22 cellular contexts compared by ENCODE assay signal in genomic region chr3:147397911-147398809, GRCh38. TPM values are rescaled to one million over a fixed set of nuclear protein-coding genes. Genes with fewer than 3 reads are reported as not detected.
DNase-seq lines count a peak whose midpoint lies in the region; ATAC-seq and TF ChIP-seq lines count a peak whose summit lies in the region.
"Had no signal": no experiment of that assay in that cellular context is flagged by ENCODE, and none has a peak within 500 bp of the region (broad histone marks: within the 10 kb centered on the region; RNA-seq: fewer than 3 reads in every experiment).

No MANE protein-coding gene starts in this region.

- TF ChIP-seq POLR2A in spleen (IDR thresholded peaks at IDR 0.05), result no peak

- H3K4me3 ChIP-seq in brain microvascular endothelial cell (ENCODE audit: low read depth, low read length), result peak overlapping the region; percentile 49
- H3K4me3 ChIP-seq in iPS-15b (ENCODE audit: low read depth, low read length), result peak overlapping the region; percentile 75
- H3K4me3 ChIP-seq in spleen, result no peak overlapping the region
- H3K4me3 ChIP-seq in Caco-2 (ENCODE audit: low read depth, low read length), result no peak overlapping the region
- H3K4me3 ChIP-seq: left ventricle myocardium inferior, psoas muscle had no signal

- intact Hi-C loops in spleen (cut with DNase I; ENCODE audit: low total_unique reads) (no loop called here), Caco-2 (cut with micrococcal nuclease; ENCODE audit: unreplicated experiment) (no loop called here)

- H3K36me3 ChIP-seq in brain microvascular endothelial cell (replicated peaks) (no peaks in the 10 kb centered on the region), iPS-15b (ENCODE audit: control insufficient read depth, insufficient read depth, low read length) (no peaks in the 10 kb centered on the region), spleen (no peaks in the 10 kb centered on the region), Caco-2 (ENCODE audit: control insufficient read depth, insufficient read depth, low read length) (no peaks in the 10 kb centered on the region)
- H3K36me3 ChIP-seq: left ventricle myocardium inferior had no signal

- no peaks in the 10 kb centered on the region for H3K36me3 Mint-ChIP-seq in T-helper 1 cell treated with Interleukin-12 subunit alpha and Interleukin-12 subunit beta and Interleukin-4 antibody, amounts not matched to agents 30 μg/mL and 1 μg/mL, for 36 hours (ENCODE audit: low read depth)
- H3K36me3 Mint-ChIP-seq in Caco-2 (ENCODE audit: insufficient read depth, unreplicated experiment), result no peaks in the 10 kb centered on the region

- peak overlapping the region; percentile 32 for H3K9ac ChIP-seq in iPS-15b (ENCODE audit: low read depth, low read length)

- H3K4me1 ChIP-seq in iPS-15b (ENCODE audit: control insufficient read depth, insufficient read depth, low read length) (peaks cover 17% of the 10 kb centered on the region), spleen (peaks cover 0 to 20% (median 6%) of the 10 kb centered on the region in 6 donors), Caco-2 (no peaks in the 10 kb centered on the region)
- H3K4me1 ChIP-seq: psoas muscle had no signal

- DNase-seq in T-helper 1 cell (no peak), brain microvascular endothelial cell (no peak), spleen (peak; percentile 53), Caco-2 (no peak)
- DNase-seq: 8988T; activated B cell treated with CpG ODN at 0.5 μM for 24 hours; activated CD8-positive, alpha-beta memory T cell treated with anti-CD3 and anti-CD28 coated beads, Interleukin-2, amount 10 ng/mL, durations not matched to agents 7 days and 5 days; activated effector memory CD4-positive, alpha-beta T cell treated with Interleukin-2 at 50 U/mL for 16 hours; DMS79; hippocampal formation; left ventricle myocardium inferior; NCI-H1092 treated with DMSO at 0.1 percent for 48 hours; NCI-H2171; psoas muscle; stimulated activated naive CD8-positive, alpha-beta T cell treated with anti-CD3 and anti-CD28 coated beads, Interleukin-15, amount 100 ng/mL, for 72 hours had no signal

- peaks cover 78% of the 10 kb centered on the region for H3K27me3 Mint-ChIP-seq in T-helper 1 cell treated with Interleukin-12 subunit alpha and Interleukin-12 subunit beta and Interleukin-4 antibody, amounts not matched to agents 30 μg/mL and 1 μg/mL, for 36 hours (ENCODE audit: low read depth)
- H3K27me3 Mint-ChIP-seq in Caco-2 (ENCODE audit: insufficient read depth, unreplicated experiment), result no peaks in the 10 kb centered on the region

- peak overlapping the region; percentile 94 for H3K27ac ChIP-seq in brain microvascular endothelial cell
- no peak overlapping the region for H3K27ac ChIP-seq in spleen
- H3K27ac ChIP-seq: C4-2B, left ventricle myocardium inferior, psoas muscle had no signal

- POLR2A ChIA-PET in Caco-2 (lab: Charles Lee), result no interaction called here

- TF ChIP-seq CTCF in brain microvascular endothelial cell (IDR thresholded peaks at IDR 0.05; ENCODE audit: low read depth, low read length, missing control alignments) (no peak), spleen (IDR thresholded peaks at IDR 0.05 in 8 of 11, conservative IDR thresholded peaks at IDR 0.05 in 3 of 11) (no peak), Caco-2 (IDR thresholded peaks at IDR 0.05; ENCODE audit: insufficient read depth in 1 of 2, low read depth in 1 of 2, low read length in 1 of 2, severe bottlenecking in 1 of 2, unreplicated experiment in 1 of 2) (no peak)

- in situ Hi-C loops in brain microvascular endothelial cell (cut with HindIII; ENCODE audit: low pct_ligation_motif_present, low sequenced_read_pairs), result loop anchor here (25.0 kb wide), 1 partner anchor 214 kb away; no protein-coding TSS in a partner anchor

- no peaks in the 10 kb centered on the region for H3K4me1 Mint-ChIP-seq in T-helper 1 cell treated with Interleukin-12 subunit alpha and Interleukin-12 subunit beta and Interleukin-4 antibody, amounts not matched to agents 30 μg/mL and 1 μg/mL, for 36 hours (ENCODE audit: low read depth)
- no peaks in the 10 kb centered on the region for H3K4me1 Mint-ChIP-seq in Caco-2 (ENCODE audit: low read depth, unreplicated experiment)
- H3K4me1 Mint-ChIP-seq: activated B cell treated with CpG ODN at 0.5 μM for 24 hours; activated CD8-positive, alpha-beta memory T cell treated with anti-CD3 and anti-CD28 coated beads, Interleukin-2, amount 10 ng/mL, durations not matched to agents 7 days and 5 days had no signal

- CTCF ChIA-PET in Caco-2 (lab: Charles Lee), result no interaction called here

- H3K9me3 ChIP-seq in iPS-15b (ENCODE audit: control insufficient read depth, insufficient read depth, low read length) (no peaks in the 10 kb centered on the region), spleen (peaks cover 0 to 35% (median 0%) of the 10 kb centered on the region in 8 donors), Caco-2 (no peaks in the 10 kb centered on the region)
- H3K9me3 ChIP-seq: left ventricle myocardium inferior, psoas muscle had no signal

- no TSS peak for BruUV-seq in Caco-2 (replicated peaks; lab: Mats Ljungman, UMichigan)

- no peak for ATAC-seq in HG03378 (IDR thresholded peaks at IDR 0.05; ENCODE audit: unreplicated experiment)
- ATAC-seq in GM19351 (IDR thresholded peaks at IDR 0.05; ENCODE audit: unreplicated experiment), result no peak
- ATAC-seq: activated CD8-positive, alpha-beta memory T cell treated with anti-CD3 and anti-CD28 coated beads, Interleukin-2, amount 10 ng/mL, durations not matched to agents 7 days and 5 days; psoas muscle; stimulated activated naive CD8-positive, alpha-beta T cell treated with anti-CD3 and anti-CD28 coated beads, Interleukin-15, amount 100 ng/mL, for 72 hours had no signal

- peaks cover 6% of the 10 kb centered on the region for H3K9me3 Mint-ChIP-seq in T-helper 1 cell treated with Interleukin-12 subunit alpha and Interleukin-12 subunit beta and Interleukin-4 antibody, amounts not matched to agents 30 μg/mL and 1 μg/mL, for 36 hours
- no peaks in the 10 kb centered on the region for H3K9me3 Mint-ChIP-seq in Caco-2 (ENCODE audit: unreplicated experiment)
- H3K9me3 Mint-ChIP-seq: activated B cell treated with CpG ODN at 0.5 μM for 24 hours had no signal

- WGBS in spleen, 5 donors, result 8 to 16% (median 10%) methylated on average over 37 to 45 of the region's 45 CpGs

- H3K27me3 ChIP-seq in brain microvascular endothelial cell (replicated peaks) (no peaks in the 10 kb centered on the region), iPS-15b (ENCODE audit: control insufficient read depth, insufficient read depth, low read length) (peaks cover 95% of the 10 kb centered on the region), spleen (replicated peaks in 1 of 7) (peaks cover 7 to 100% (median 92%) of the 10 kb centered on the region in 7 donors), Caco-2 (replicated peaks; ENCODE audit: control insufficient read depth, insufficient read depth, low read length) (no peaks in the 10 kb centered on the region)

- H3K4me3 Mint-ChIP-seq in T-helper 1 cell treated with Interleukin-12 subunit alpha and Interleukin-12 subunit beta and Interleukin-4 antibody, amounts not matched to agents 30 μg/mL and 1 μg/mL, for 36 hours, result no peak overlapping the region
- no peak overlapping the region for H3K4me3 Mint-ChIP-seq in Caco-2 (ENCODE audit: unreplicated experiment)
- H3K4me3 Mint-ChIP-seq: activated B cell treated with CpG ODN at 0.5 μM for 24 hours; activated CD8-positive, alpha-beta memory T cell treated with anti-CD3 and anti-CD28 coated beads, Interleukin-2, amount 10 ng/mL, durations not matched to agents 7 days and 5 days; stimulated activated naive CD8-positive, alpha-beta T cell treated with anti-CD3 and anti-CD28 coated beads, Interleukin-15, amount 100 ng/mL, for 72 hours had no signal

- H3K27ac Mint-ChIP-seq in T-helper 1 cell treated with Interleukin-12 subunit alpha and Interleukin-12 subunit beta and Interleukin-4 antibody, amounts not matched to agents 30 μg/mL and 1 μg/mL, for 36 hours, result peak overlapping the region; percentile 36
- no peak overlapping the region for H3K27ac Mint-ChIP-seq in Caco-2 (ENCODE audit: unreplicated experiment)
- H3K27ac Mint-ChIP-seq: activated CD8-positive, alpha-beta memory T cell treated with anti-CD3 and anti-CD28 coated beads, Interleukin-2, amount 10 ng/mL, durations not matched to agents 7 days and 5 days had no signal

RNA-seq across cellular contexts. Expression of gene ZIC4, which starts 8.2 kb away (rescaled TPM):
- total RNA-seq in spleen (not detected), Caco-2 (2022) (not detected in 2 replicates)
- not detected for polyA plus RNA-seq in spleen
- total RNA-seq: activated B cell treated with CpG ODN at 0.5 μM for 24 hours; activated CD8-positive, alpha-beta memory T cell treated with anti-CD3 and anti-CD28 coated beads, Interleukin-2, amount 10 ng/mL, durations not matched to agents 7 days and 5 days; left ventricle myocardium inferior; urinary bladder had no signal
- polyA plus RNA-seq: IgD-negative memory B cell, urinary bladder had no signal

RNA-seq across cellular contexts. Expression of gene ZIC1, which starts 11.0 kb away (rescaled TPM):
- total RNA-seq in spleen (not detected), Caco-2 (2022) (not detected in 2 replicates)
- polyA plus RNA-seq in spleen, result not detected
- total RNA-seq: activated B cell treated with CpG ODN at 0.5 μM for 24 hours; activated CD8-positive, alpha-beta memory T cell treated with anti-CD3 and anti-CD28 coated beads, Interleukin-2, amount 10 ng/mL, durations not matched to agents 7 days and 5 days; left ventricle myocardium inferior; urinary bladder had no signal
- polyA plus RNA-seq: IgD-negative memory B cell, urinary bladder had no signal

Comparison
In these comparisons a context has a peak if more than half of its experiments do, and no peak if none do; other contexts are left out.
1. H3K4me3 ChIP-seq: peak in brain microvascular endothelial cell (single experiment) and iPS-15b (single experiment); none in spleen (0 of 8) and Caco-2 (single experiment).